In genomic region chr7:5681423-5681822, GRCh38 we compare ENCODE assay signal across 2 cellular contexts.
TF ChIP-seq lines count a peak whose summit lies in the region.

No MANE protein-coding gene starts in this region.

TF ChIP-seq in Ishikawa, 13 proteins besides CTCF, POLR2A, EP300 and RAD21 (continued from another document):
- peak; percentile 66; the same call in 1 of the 2 replicates for TF ChIP-seq REST (IDR thresholded peaks at IDR 0.05; ENCODE audit: low read depth)

TF ChIP-seq in K562, 482 proteins besides CTCF, POLR2A, EP300 and RAD21 (continued from another document):
- TF ChIP-seq MGA (IDR thresholded peaks at IDR 0.05) (no peak), RBM14 (IDR thresholded peaks at IDR 0.05; ENCODE audit: borderline replicate concordance, insufficient read depth, low read depth, low read length) (no peak), ZBTB26 (CRISPR knock-in tag; IDR thresholded peaks at IDR 0.05) (no peak), DEAF1 (CRISPR knock-in tag; IDR thresholded peaks at IDR 0.05) (no peak), RBM17 (IDR thresholded peaks at IDR 0.05; ENCODE audit: borderline replicate concordance, low read depth, low read length) (no peak), PCBP1 (IDR thresholded peaks at IDR 0.05; ENCODE audit: low read depth, low read length, poor library complexity, severe bottlenecking) (no peak), ZNF347 (CRISPR knock-in tag; IDR thresholded peaks at IDR 0.05; ENCODE audit: low read depth) (no peak), ETS1 (conservative IDR thresholded peaks at IDR 0.05; ENCODE audit: control insufficient read depth, low read depth, low read length) (no peak), CTBP1 (IDR thresholded peaks at IDR 0.05; ENCODE audit: borderline replicate concordance) (no peak), CHD4 (IDR thresholded peaks at IDR 0.05; ENCODE audit: insufficient read depth, insufficient replicate concordance, low read depth, low read length, poor library complexity, severe bottlenecking) (no peak), POLR2B (IDR thresholded peaks at IDR 0.05; ENCODE audit: low read depth, partially characterized antibody) (no peak), RBBP5 (IDR thresholded peaks at IDR 0.05; ENCODE audit: borderline replicate concordance, insufficient read depth, low read length, poor library complexity, severe bottlenecking) (no peak), ZNF511 (CRISPR knock-in tag; IDR thresholded peaks at IDR 0.05) (no peak), MBD2 (IDR thresholded peaks at IDR 0.05; ENCODE audit: borderline replicate concordance, low read depth) (no peak), TCFL5 (CRISPR knock-in tag; conservative IDR thresholded peaks at IDR 0.05) (no peak), BRF2 (IDR thresholded peaks at IDR 0.05; ENCODE audit: borderline replicate concordance, insufficient read depth, insufficient read length) (no peak)
